Comparison of ENCODE assay signal across 1 cellular context in the genomic region with DNA sequence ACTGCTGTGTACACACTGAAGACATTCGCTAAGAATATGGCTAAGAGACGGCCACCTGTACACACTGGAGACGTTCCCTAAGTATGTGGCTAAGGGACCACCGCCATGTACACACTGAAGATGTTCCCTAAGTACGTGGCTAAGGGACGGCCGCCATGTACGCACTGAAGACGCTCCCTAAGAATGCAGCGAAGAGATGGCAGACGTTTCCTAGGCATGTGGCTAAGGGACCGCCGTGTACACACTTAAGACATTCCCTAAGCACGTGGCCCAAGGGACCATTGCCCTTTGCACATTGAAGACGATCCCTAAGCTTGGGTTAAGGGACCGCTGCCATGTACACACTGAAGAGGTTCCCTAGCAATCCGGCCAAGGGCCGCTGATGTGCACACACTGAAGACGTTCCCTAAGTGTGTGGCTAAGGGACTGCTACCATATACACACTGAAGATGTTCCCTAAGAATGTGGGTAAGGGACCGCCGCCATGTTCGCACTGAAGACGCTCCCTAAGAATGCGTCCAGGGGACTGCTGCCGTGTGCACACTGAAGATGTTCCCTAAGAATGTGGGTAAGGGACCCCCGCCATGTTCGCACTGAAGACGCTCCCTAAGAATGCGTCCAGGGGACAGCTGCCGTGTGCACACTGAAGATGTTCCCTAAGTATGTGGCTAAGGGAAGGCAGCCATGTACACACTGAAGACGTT.
TF ChIP-seq lines count a peak whose summit lies in the region.

No MANE protein-coding gene starts in this region.

TF ChIP-seq in Ishikawa, 13 proteins besides CTCF, POLR2A, EP300 and RAD21 (continued from another document):
- TF ChIP-seq, protein P1, sequence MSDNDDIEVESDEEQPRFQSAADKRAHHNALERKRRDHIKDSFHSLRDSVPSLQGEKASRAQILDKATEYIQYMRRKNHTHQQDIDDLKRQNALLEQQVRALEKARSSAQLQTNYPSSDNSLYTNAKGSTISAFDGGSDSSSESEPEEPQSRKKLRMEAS (IDR thresholded peaks at IDR 0.05) = peak; percentile 95
- TF ChIP-seq TAF1 (IDR thresholded peaks at IDR 0.05; ENCODE audit: low read depth) (no peak), TEAD4 (IDR thresholded peaks at IDR 0.05) (peak; percentile 57), FOXM1 (IDR thresholded peaks at IDR 0.05; ENCODE audit: borderline replicate concordance, low read depth) (no peak), CREB1 (IDR thresholded peaks at IDR 0.05; ENCODE audit: low read depth) (no peak), YY1 (IDR thresholded peaks at IDR 0.05; ENCODE audit: low read depth) (peak; percentile 73; the same call in 1 of the 2 replicates)
- TF ChIP-seq, protein P2, sequence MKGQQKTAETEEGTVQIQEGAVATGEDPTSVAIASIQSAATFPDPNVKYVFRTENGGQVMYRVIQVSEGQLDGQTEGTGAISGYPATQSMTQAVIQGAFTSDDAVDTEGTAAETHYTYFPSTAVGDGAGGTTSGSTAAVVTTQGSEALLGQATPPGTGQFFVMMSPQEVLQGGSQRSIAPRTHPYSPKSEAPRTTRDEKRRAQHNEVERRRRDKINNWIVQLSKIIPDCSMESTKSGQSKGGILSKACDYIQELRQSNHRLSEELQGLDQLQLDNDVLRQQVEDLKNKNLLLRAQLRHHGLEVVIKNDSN (IDR thresholded peaks at IDR 0.05) = peak; percentile 74
TF ChIP-seq in Ishikawa: peak in this region for 4.
